ENCODE assay signal across 9 cellular contexts in the genomic region with DNA sequence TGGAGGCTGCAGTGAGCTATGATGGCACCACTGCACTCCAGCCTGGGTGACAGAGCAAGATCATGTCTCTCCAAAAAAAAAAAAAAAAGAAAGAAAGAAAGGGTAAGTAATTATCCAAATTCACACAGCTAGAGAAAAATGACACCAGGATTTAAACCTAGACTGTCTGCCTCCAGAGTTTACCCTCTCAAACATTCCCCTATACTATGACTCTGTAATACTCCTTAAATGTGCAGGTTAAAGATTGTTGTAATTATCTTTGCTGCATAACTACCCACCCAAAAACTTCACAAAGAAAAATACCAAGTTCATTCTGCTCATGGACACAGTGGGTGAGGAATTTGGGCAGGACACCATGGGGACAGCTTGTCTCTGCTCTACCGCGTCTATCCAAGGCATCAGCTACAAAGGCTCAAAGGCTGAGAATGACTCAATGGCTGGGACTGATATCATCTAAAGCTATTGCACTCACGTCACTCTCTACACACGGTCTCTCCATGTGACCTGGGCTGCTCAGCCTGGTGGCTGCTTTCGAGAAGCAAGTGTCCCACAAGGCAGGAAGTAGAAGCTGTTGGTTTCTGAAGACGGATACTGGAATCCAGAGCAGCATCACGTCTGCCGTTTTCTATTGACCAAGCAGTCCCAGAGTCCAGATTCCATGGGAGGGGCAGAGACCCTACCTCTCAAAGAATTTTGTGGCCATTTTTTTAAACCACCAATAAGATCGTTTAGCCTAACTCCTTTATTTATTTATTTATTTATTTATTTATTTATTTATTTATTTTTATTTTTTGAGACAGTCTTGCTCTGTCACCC.
DNase-seq lines count a peak whose midpoint lies in the region; ATAC-seq and TF ChIP-seq lines count a peak whose summit lies in the region.
"Had no signal": no experiment of that assay in that cellular context is flagged by ENCODE, and none has a peak within 500 bp of the region (broad histone marks: within the 10 kb centered on the region; RNA-seq: fewer than 3 reads in every experiment).

No MANE protein-coding gene starts in this region.

- H3K4me1 Mint-ChIP-seq in progenitor cell of endocrine pancreas (ENCODE audit: low read depth), result peaks cover 5% of the 10 kb centered on the region

- TF ChIP-seq CTCF in brain microvascular endothelial cell (IDR thresholded peaks at IDR 0.05; ENCODE audit: low read depth, low read length, missing control alignments) (no peak), progenitor cell of endocrine pancreas (IDR thresholded peaks at IDR 0.05; ENCODE audit: unreplicated experiment) (no peak)

- H3K27ac Mint-ChIP-seq in progenitor cell of endocrine pancreas, result peak overlapping the region; percentile 85
- H3K27ac Mint-ChIP-seq: T-cell had no signal

- no peak overlapping the region for H3K4me3 Mint-ChIP-seq in progenitor cell of endocrine pancreas (ENCODE audit: low read depth)
- H3K4me3 Mint-ChIP-seq: T-cell had no signal

- H3K27ac ChIP-seq in brain microvascular endothelial cell, result no peak overlapping the region

- H3K4me3 ChIP-seq in brain microvascular endothelial cell (ENCODE audit: low read depth, low read length) (no peak overlapping the region), HAP-1 (no peak overlapping the region)

- peak; percentile 5 to 28 for DNase-seq in stimulated activated CD4-positive, alpha-beta T cell treated with anti-CD3 and anti-CD28 coated beads, Interleukin-15, amount 100 ng/mL, for 48 hours (ENCODE audit: low read depth in 2 of 2)
- no peak for DNase-seq in stimulated activated CD4-positive, alpha-beta T cell treated with anti-CD3 and anti-CD28 coated beads, Interleukin-2, amount 100 ng/mL, for 48 hours
- DNase-seq in brain microvascular endothelial cell (peak; percentile 7), progenitor cell of endocrine pancreas (ENCODE audit: low spot score, unreplicated experiment) (no peak), HAP-1 (ENCODE audit: low spot score in 2 of 2) (no peak)
- no peak for DNase-seq in activated effector memory CD4-positive, alpha-beta T cell treated with Interleukin-2 at 50 U/mL for 16 hours

- peaks cover 11% of the 10 kb centered on the region for H3K9me3 Mint-ChIP-seq in progenitor cell of endocrine pancreas (ENCODE audit: low read depth)

- H3K36me3 ChIP-seq in brain microvascular endothelial cell (replicated peaks) (no peaks in the 10 kb centered on the region), HAP-1 (replicated peaks) (no peaks in the 10 kb centered on the region)

- in situ Hi-C loops in brain microvascular endothelial cell (cut with HindIII; ENCODE audit: low pct_ligation_motif_present, low sequenced_read_pairs), result no loop called here
- in situ Hi-C loops in HAP-1 (cut with MboI; ENCODE audit: low sequenced_read_pairs), result no loop called here

- ATAC-seq in HG03565 (IDR thresholded peaks at IDR 0.05; ENCODE audit: unreplicated experiment) (peak; percentile 96), HG03108 (IDR thresholded peaks at IDR 0.05; ENCODE audit: unreplicated experiment) (no peak)

- no peaks in the 10 kb centered on the region for H3K36me3 Mint-ChIP-seq in progenitor cell of endocrine pancreas (ENCODE audit: insufficient read depth)
- H3K36me3 Mint-ChIP-seq: T-cell had no signal

- H3K9me3 ChIP-seq in HAP-1, result no peaks in the 10 kb centered on the region

- H3K4me1 ChIP-seq in HAP-1, result no peaks in the 10 kb centered on the region

- H3K27me3 ChIP-seq in brain microvascular endothelial cell (replicated peaks) (no peaks in the 10 kb centered on the region), HAP-1 (ENCODE audit: low read depth) (no peaks in the 10 kb centered on the region)

- H3K27me3 Mint-ChIP-seq in progenitor cell of endocrine pancreas, result peaks cover 11% of the 10 kb centered on the region
- H3K27me3 Mint-ChIP-seq: T-cell had no signal

Comparison
In these comparisons a context has a peak if more than half of its experiments do, and no peak if none do; other contexts are left out.
1. DNase-seq: peak in stimulated activated CD4-positive, alpha-beta T cell treated with anti-CD3 and anti-CD28 coated beads, Interleukin-15, amount 100 ng/mL, for 48 hours (2 of 2) and brain microvascular endothelial cell (single experiment); none in stimulated activated CD4-positive, alpha-beta T cell treated with anti-CD3 and anti-CD28 coated beads, Interleukin-2, amount 100 ng/mL, for 48 hours (0 of 2), progenitor cell of endocrine pancreas (single experiment), HAP-1 (0 of 2) and activated effector memory CD4-positive, alpha-beta T cell treated with Interleukin-2 at 50 U/mL for 16 hours (single experiment).